In the genomic region with DNA sequence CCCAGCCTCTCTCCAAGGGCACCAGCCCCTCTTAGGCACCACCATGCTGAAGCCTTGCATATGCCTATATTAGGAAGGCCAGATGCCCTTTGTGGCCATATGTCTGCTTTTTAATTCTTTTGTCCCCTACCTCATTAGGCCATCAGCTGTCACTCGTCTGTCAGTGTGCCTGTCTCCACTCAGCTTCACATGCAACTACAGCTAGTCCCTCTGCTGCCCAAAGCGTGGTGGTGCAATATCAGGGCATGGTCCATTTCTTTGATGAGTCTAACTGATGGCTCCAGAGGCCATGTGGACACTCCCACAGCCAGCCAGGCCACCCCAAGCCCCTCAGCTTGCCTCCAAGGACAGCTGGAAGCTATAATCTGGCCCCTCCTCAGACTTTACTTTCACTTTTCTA, we compare ENCODE assay signal across 8 cellular contexts. TPM values are rescaled to one million over a fixed set of nuclear protein-coding genes. Genes with fewer than 3 reads are reported as not detected.
DNase-seq lines count a peak whose midpoint lies in the region; ATAC-seq and TF ChIP-seq lines count a peak whose summit lies in the region.

No MANE protein-coding gene starts in this region.

- H3K36me3 ChIP-seq in PC-3 (ENCODE audit: low read depth, low read length) (no peaks in the 10 kb centered on the region), gastrocnemius medialis (no peaks in the 10 kb centered on the region)

- H3K27ac Mint-ChIP-seq in endothelial cell (ENCODE audit: unreplicated experiment) = peak overlapping the region; percentile 45

- H3K9me2 ChIP-seq in PC-3 (replicated peaks; ENCODE audit: low read length) = no peaks in the 10 kb centered on the region

- no peak overlapping the region for H3K9ac ChIP-seq in PC-3 (ENCODE audit: low read length)

- peaks cover 48% of the 10 kb centered on the region for H3K4me1 Mint-ChIP-seq in endothelial cell (ENCODE audit: unreplicated experiment)

- no peaks in the 10 kb centered on the region for H3K36me3 Mint-ChIP-seq in endothelial cell (ENCODE audit: low read depth, unreplicated experiment)

- no peaks in the 10 kb centered on the region for H3F3A ChIP-seq in PC-3 (ENCODE audit: low read length, unreplicated experiment)

- CTCF ChIA-PET in PC-3 (lab: Charles Lee) = interaction anchor here (0.5 to 1.9 kb wide), 3 partner anchors 20 to 181 kb away, joined by 7 to 17 read pairs (median 12); partner anchors contain the start of gene MYO18A

- no TSS peak for BruUV-seq in PC-3 (replicated peaks; lab: Mats Ljungman, UMichigan)

- H3K79me2 ChIP-seq in PC-3 (ENCODE audit: low read length) = no peaks in the 10 kb centered on the region

- peak; percentile 84 to 86 for DNase-seq in AML-193 (lab: John Stamatoyannopoulos, UW)
- peak; percentile 37 for DNase-seq in PC-3
- DNase-seq in endothelial cell (ENCODE audit: low spot score) = peak; percentile 45
- peak in 1 of 2 donors; percentile 82 for DNase-seq in gastrocnemius medialis
- no peak for DNase-seq in NCI-H1436 treated with DMSO at 0.1 percent for 48 hours (lab: John Stamatoyannopoulos, UW)

- no peaks in the 10 kb centered on the region for H3K9me3 Mint-ChIP-seq in endothelial cell (ENCODE audit: unreplicated experiment)

- H2AFZ ChIP-seq in PC-3 (ENCODE audit: low read length) = no peak overlapping the region

- H3K4me3 ChIP-seq in GM12875 (ENCODE audit: low read depth, low read length) = no peak overlapping the region
- H3K4me3 ChIP-seq in PC-3 (ENCODE audit: low read length) = no peak overlapping the region
- H3K4me3 ChIP-seq in gastrocnemius medialis = no peak overlapping the region

- no peaks in the 10 kb centered on the region for H4K20me1 ChIP-seq in PC-3 (ENCODE audit: low read length)

- peaks cover 11% of the 10 kb centered on the region for H3K4me1 ChIP-seq in PC-3 (ENCODE audit: insufficient read depth, low read length)
- H3K4me1 ChIP-seq in gastrocnemius medialis = peaks cover 44 to 53% of the 10 kb centered on the region in 2 donors

- intact Hi-C loops in PC-3 (cut with micrococcal nuclease) (no loop called here), gastrocnemius medialis (cut with DNase I; ENCODE audit: low total_unique reads) (loop anchor here (1.0 to 10.0 kb wide), 3 partner anchors 20 to 421 kb away; partner anchors contain the start of genes ABHD15, TAOK1 and TP53I13)

- no peaks in the 10 kb centered on the region for H3K9me3 ChIP-seq in PC-3 (ENCODE audit: low read length)
- no peaks in the 10 kb centered on the region for H3K9me3 ChIP-seq in gastrocnemius medialis

- peaks cover 8% of the 10 kb centered on the region for H3K27me3 Mint-ChIP-seq in endothelial cell (ENCODE audit: unreplicated experiment)

- in situ Hi-C loops in gastrocnemius medialis (cut with MboI; ENCODE audit: low sequenced_read_pairs in 4 of 4) = loop anchor here in 2 of 4 donors (10.0 kb wide), 2 partner anchors 81 to 151 kb away; partner anchors contain the start of gene NUFIP2 (in 1 of the 2)

- TF ChIP-seq CTCF in GM12875 (IDR thresholded peaks at IDR 0.05; ENCODE audit: borderline replicate concordance, insufficient read depth, low read depth, low read length) (peak; percentile 47; the same call in 1 of the 2 replicates), PC-3 (conservative IDR thresholded peaks at IDR 0.05; ENCODE audit: low read depth, low read length) (peak; percentile 52), endothelial cell (IDR thresholded peaks at IDR 0.05; ENCODE audit: unreplicated experiment) (peak; percentile 40), gastrocnemius medialis (IDR thresholded peaks at IDR 0.05 in 4 of 5, conservative IDR thresholded peaks at IDR 0.05 in 1 of 5) (peak; percentile 44 to 51 (median 48))

- ATAC-seq in PC-3 = no peak
- peak in 1 of 2 donors; percentile 34 for ATAC-seq in gastrocnemius medialis
- ATAC-seq in HG02763 (IDR thresholded peaks at IDR 0.05; ENCODE audit: unreplicated experiment) = no peak
- ATAC-seq in GM18498 (IDR thresholded peaks at IDR 0.05; ENCODE audit: unreplicated experiment) = no peak

- TF ChIP-seq POLR2A in gastrocnemius medialis (IDR thresholded peaks at IDR 0.05) = no peak

- H3K27ac ChIP-seq in PC-3 (ENCODE audit: low read length) (no peak overlapping the region), gastrocnemius medialis (peak overlapping the region; percentile 76 to 98 (median 90))

- POLR2A ChIA-PET in PC-3 (lab: Charles Lee; ENCODE audit: unreplicated experiment) = no interaction called here

- no peak overlapping the region for H3K4me3 Mint-ChIP-seq in endothelial cell (ENCODE audit: unreplicated experiment)

- no peak overlapping the region for H3K4me2 ChIP-seq in PC-3 (ENCODE audit: low read length)

- no peaks in the 10 kb centered on the region for H3K27me3 ChIP-seq in PC-3 (ENCODE audit: low read length)
- no peaks in the 10 kb centered on the region for H3K27me3 ChIP-seq in gastrocnemius medialis

RNA-seq across cellular contexts. Expression of gene MYO18A, which starts 36.3 kb away (rescaled TPM):
- total RNA-seq in PC-3 (2014; rRNA removed) (28.0 and 36.1 TPM in 2 replicates), endothelial cell (ENCODE audit: unreplicated experiment) (79.9 TPM), gastrocnemius medialis (1,000 to 10,000 TPM in 1 of 4 donors, 100 to 1,000 TPM in 3; 526 to 1,058 (median 835) TPM)
